ENCODE assay signal across 9 cellular contexts in the genomic region with DNA sequence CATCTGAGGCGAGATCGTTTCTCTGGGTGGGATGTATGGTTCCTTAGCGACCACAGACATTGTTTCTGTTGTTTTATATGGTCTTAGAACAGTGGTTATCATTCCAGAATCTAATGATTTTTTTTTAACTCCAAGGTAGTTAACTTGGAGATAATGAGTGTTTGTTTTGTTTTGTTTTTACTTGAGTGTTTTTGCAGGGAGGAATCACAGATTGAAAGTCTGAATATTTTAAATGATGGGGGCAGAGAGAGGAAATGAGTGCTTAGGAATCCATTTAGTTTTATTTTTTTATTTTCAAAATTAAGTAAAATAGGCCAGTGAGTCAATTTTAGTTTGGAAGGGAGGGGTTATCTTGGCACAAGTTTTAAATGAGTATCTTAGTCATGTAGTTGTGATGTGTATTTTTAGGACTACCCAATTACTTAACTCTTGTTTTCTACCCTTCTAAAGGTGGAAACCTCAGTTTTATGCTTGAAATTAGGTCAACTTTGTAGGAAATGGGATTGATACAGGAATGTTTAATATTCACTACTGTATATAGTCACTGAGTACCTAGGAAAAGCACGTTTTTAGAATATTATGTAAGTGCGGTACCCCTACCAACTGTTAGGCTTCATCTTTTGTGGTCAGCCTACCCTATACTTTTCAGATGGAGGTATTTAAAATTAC. TPM values are rescaled to one million over a fixed set of nuclear protein-coding genes. Genes with fewer than 3 reads are reported as not detected.
A peak's percentile ranks its signal among the peaks of the same experiment; 100 is the strongest.
DNase-seq lines count a peak whose midpoint lies in the region; ATAC-seq and TF ChIP-seq lines count a peak whose summit lies in the region.
"Had no signal": no experiment of that assay in that cellular context is flagged by ENCODE, and none has a peak within 500 bp of the region (broad histone marks: within the 10 kb centered on the region; RNA-seq: fewer than 3 reads in every experiment).

No MANE protein-coding gene starts in this region.

- TF ChIP-seq CTCF in fibroblast of lung (conservative IDR thresholded peaks at IDR 0.05 in 1 of 2, IDR thresholded peaks at IDR 0.05 in 1 of 2; ENCODE audit: low read depth in 1 of 2, low read length in 2 of 2) (no peak), retinal pigment epithelial cell (conservative IDR thresholded peaks at IDR 0.05; ENCODE audit: low read depth, low read length) (no peak)

- H3K4me3 ChIP-seq in SJSA1 (peak overlapping the region; percentile 88), fibroblast of lung (replicated peaks in 1 of 4; ENCODE audit: control extremely low read depth in 1 of 4, insufficient read depth in 1 of 4, low read depth in 3 of 4, low read length in 4 of 4) (peak overlapping the region; percentile 35 to 100 (median 64)), retinal pigment epithelial cell (ENCODE audit: low read length) (peak overlapping the region; percentile 93)

- intact Hi-C loops in sciatic nerve (cut with DNase I): no loop called here

- peaks cover 30% of the 10 kb centered on the region for H3K4me1 ChIP-seq in SJSA1 (replicated peaks)
- H3K4me1 ChIP-seq in fibroblast of lung (ENCODE audit: control insufficient read depth, extremely low read depth, insufficient read depth, low read length): peaks cover 8% of the 10 kb centered on the region

- ATAC-seq in GM18502 (IDR thresholded peaks at IDR 0.05; ENCODE audit: poor library complexity, unreplicated experiment): no peak
- ATAC-seq in sciatic nerve: no peak
- no peak for ATAC-seq in HG02588 (IDR thresholded peaks at IDR 0.05; ENCODE audit: unreplicated experiment)

- DNase-seq in GM03348 (ENCODE audit: low spot score) (peak; percentile 64), SJSA1 (ENCODE audit: low read depth in 1 of 2, low spot score in 2 of 2) (peak in 1 of 2 experiments; percentile 3), fibroblast of lung (ENCODE audit: low read depth in 2 of 2) (peak; percentile 56 to 63), retinal pigment epithelial cell (ENCODE audit: low read depth) (no peak), NCI-H2029 treated with DMSO at 0.1 percent for 48 hours (lab: John Stamatoyannopoulos, UW) (no peak), sciatic nerve (ENCODE audit: low spot score) (no peak)

- H3K36me3 ChIP-seq in SJSA1 (peaks cover 5% of the 10 kb centered on the region; the same call in 1 of the 2 replicates), fibroblast of lung (ENCODE audit: control insufficient read depth, insufficient read depth, low read length) (no peaks in the 10 kb centered on the region)

- H4K20me1 ChIP-seq in fibroblast of lung (ENCODE audit: control insufficient read depth, extremely low read depth, insufficient read depth, low read length): peaks cover 5% of the 10 kb centered on the region

- H3K9ac ChIP-seq in fibroblast of lung (ENCODE audit: insufficient read depth, low read length): peak overlapping the region; percentile 95

- peaks cover 66% of the 10 kb centered on the region for H3K79me2 ChIP-seq in fibroblast of lung (ENCODE audit: control insufficient read depth, insufficient read depth, low read length)

- H3K27ac ChIP-seq in SJSA1: peak overlapping the region; percentile 32; the same call in 1 of the 2 replicates
- H3K27ac ChIP-seq in fibroblast of lung (ENCODE audit: insufficient read depth, low read length): peak overlapping the region; percentile 89

- H3K9me3 ChIP-seq in SJSA1 (replicated peaks): no peaks in the 10 kb centered on the region
- no peaks in the 10 kb centered on the region for H3K9me3 ChIP-seq in fibroblast of lung (ENCODE audit: control insufficient read depth, insufficient read depth, low read depth, low read length)

- H3K27me3 ChIP-seq in SJSA1 (replicated peaks) (no peaks in the 10 kb centered on the region), fibroblast of lung (ENCODE audit: control insufficient read depth, insufficient read depth, low read length) (no peaks in the 10 kb centered on the region)

- H2AFZ ChIP-seq in fibroblast of lung (ENCODE audit: low read length): no peak overlapping the region

- peak overlapping the region; percentile 68 for H3K4me2 ChIP-seq in fibroblast of lung (ENCODE audit: extremely low read depth, insufficient read depth, low read length)

RNA-seq across cellular contexts. Expression of gene UBE2R2, which starts 2.0 kb away (rescaled TPM):
- 8.6 and 11.8 TPM in 2 replicates for total RNA-seq in SJSA1 (2014; rRNA removed; shearing (Covaris generic))
- total RNA-seq in fibroblast of lung (16.7 and 23.9 TPM in 2 replicates), sciatic nerve (39.9 TPM)
- 52.5 and 57.1 TPM in 2 replicates for polyA plus RNA-seq in fibroblast of lung
- polyA plus RNA-seq in fibroblast of lung (2012): 44.7 and 50.8 TPM in 2 replicates
- polyA minus RNA-seq in fibroblast of lung (ENCODE audit: low replicate concordance): 15.1 and 24.3 TPM in 2 replicates

RNA-seq across cellular contexts. Expression of gene PRSS3, which starts 23.6 kb away (rescaled TPM):
- not detected in 2 replicates for total RNA-seq in SJSA1 (2014; rRNA removed; shearing (Covaris generic))
- total RNA-seq in fibroblast of lung: 0.26 and 0.33 TPM in 2 replicates
- 2.9 and 11.4 TPM in 2 replicates for polyA plus RNA-seq in fibroblast of lung
- 6.5 and 29.3 TPM in 2 replicates for polyA plus RNA-seq in fibroblast of lung (2012)
- polyA minus RNA-seq in fibroblast of lung (ENCODE audit: low replicate concordance): 10.3 and 41.5 TPM in 2 replicates
- total RNA-seq in sciatic nerve: not detected
- total RNA-seq: T-helper 1 cell treated with Interleukin-12 subunit alpha and Interleukin-12 subunit beta and Interleukin-4 antibody, amounts not matched to agents 30 ng/mL and 1 ng/mL, for 36 hours had no signal

Comparison
In these comparisons a context has a peak if more than half of its experiments do, and no peak if none do; other contexts are left out.
1. DNase-seq: peak in GM03348 (single experiment) and fibroblast of lung (2 of 2); none in retinal pigment epithelial cell (single experiment), NCI-H2029 treated with DMSO at 0.1 percent for 48 hours (single experiment) and sciatic nerve (single experiment).
2. Peak in every context shown above with its lines, with median percentiles within 50 percentile points of each other: H3K4me3 ChIP-seq.